In genomic region chr5:181235323-181235688, GRCh38 we compare ENCODE assay signal across 12 cellular contexts. TPM values are rescaled to one million over a fixed set of nuclear protein-coding genes. Genes with fewer than 3 reads are reported as not detected.
DNase-seq lines count a peak whose midpoint lies in the region; TF ChIP-seq lines count a peak whose summit lies in the region.
"Had no signal": no experiment of that assay in that cellular context is flagged by ENCODE, and none has a peak within 500 bp of the region (broad histone marks: within the 10 kb centered on the region; RNA-seq: fewer than 3 reads in every experiment).

No MANE protein-coding gene starts in this region.

- intact Hi-C loops in activated CD4-positive, alpha-beta memory T cell treated with anti-CD3 and anti-CD28 coated beads for 36 hours (cut with micrococcal nuclease) = no loop called here

- H3K27me3 ChIP-seq in BLaER1 (no peaks in the 10 kb centered on the region; the same call in 1 of the 2 replicates), H9 (ENCODE audit: insufficient read depth, low read length) (no peaks in the 10 kb centered on the region)

- H3K4me1 ChIP-seq in BLaER1 = peaks cover 52% of the 10 kb centered on the region
- H3K4me1 ChIP-seq in H9 (ENCODE audit: insufficient read depth, low read length) = no peaks in the 10 kb centered on the region
- H3K4me1 ChIP-seq in mesodermal cell (ENCODE audit: control insufficient read depth, insufficient read depth, low read length, poor library complexity, severe bottlenecking) = no peaks in the 10 kb centered on the region
- H3K4me1 ChIP-seq: prostate gland had no signal

- no peaks in the 10 kb centered on the region for H3K79me1 ChIP-seq in H9 (ENCODE audit: insufficient read depth, low read depth, low read length, poor library complexity, severe bottlenecking)

- no peak overlapping the region for H2AK5ac ChIP-seq in H9 (ENCODE audit: insufficient read length, low read length)

- DNase-seq in H9 (no peak), H4 (ENCODE audit: low spot score) (no peak), COR-L47 (lab: John Stamatoyannopoulos, UW) (no peak), GF-D8 (lab: John Stamatoyannopoulos, UW) (no peak), medulla oblongata (ENCODE audit: extremely low spot score) (no peak)
- DNase-seq in activated CD4-positive, alpha-beta memory T cell treated with anti-CD3 and anti-CD28 coated beads for 36 hours = no peak
- DNase-seq: activated effector memory CD4-positive, alpha-beta T cell treated with anti-CD3 and anti-CD28 coated beads, Interleukin-2, amount 50 U/mL, for 16 hours; NCI-H1930 had no signal

- 100% methylated on average over 1 of the region's 5 CpGs for WGBS in H9 (ENCODE audit: extremely low coverage, insufficient read length, low lambda C conversion rate)
- WGBS in mesodermal cell (ENCODE audit: insufficient coverage in 2 of 2), 2 experiments = 92 to 97% methylated on average over 5 of the region's 5 CpGs

- peaks cover 53 to 90% (median 69%) of the 10 kb centered on the region in 3 experiments for H3K36me3 Mint-ChIP-seq in H9 (ENCODE audit: insufficient read depth in 1 of 3, low read depth in 3 of 3)
- peaks cover 65% of the 10 kb centered on the region for H3K36me3 Mint-ChIP-seq in activated CD4-positive, alpha-beta memory T cell treated with anti-CD3 and anti-CD28 coated beads for 36 hours

- H3K9ac ChIP-seq in BLaER1 (no peak overlapping the region), H9 (ENCODE audit: extremely low read depth, insufficient read length, low read length) (no peak overlapping the region)

- H3K27ac ChIP-seq in BLaER1 (peak overlapping the region; percentile 57), H9 (ENCODE audit: insufficient read length, low read depth, low read length) (peak overlapping the region; percentile 18), mesodermal cell (ENCODE audit: low read depth, low read length, severe bottlenecking) (peak overlapping the region; percentile 66)
- H3K27ac ChIP-seq: prostate gland, thoracic aorta had no signal

- no peak overlapping the region for H3K14ac ChIP-seq in H9 (ENCODE audit: insufficient read depth, low read length)

- H4K91ac ChIP-seq in H9 (ENCODE audit: insufficient read length, low read depth, low read length) = no peak overlapping the region

- peaks cover 97% of the 10 kb centered on the region for H3K36me3 ChIP-seq in BLaER1
- peaks cover 87% of the 10 kb centered on the region for H3K36me3 ChIP-seq in mesodermal cell (ENCODE audit: control insufficient read depth, insufficient read depth, low read length)

- no peaks in the 10 kb centered on the region for H3K79me2 ChIP-seq in H9 (ENCODE audit: insufficient read depth, low read length)

- H3K9me3 ChIP-seq in BLaER1 (no peaks in the 10 kb centered on the region), H9 (ENCODE audit: control insufficient read depth, low read depth, low read length) (no peaks in the 10 kb centered on the region), mesodermal cell (ENCODE audit: control insufficient read depth, low read length) (no peaks in the 10 kb centered on the region)
- H3K9me3 ChIP-seq: prostate gland, thoracic aorta had no signal

- no peak overlapping the region for H2BK5ac ChIP-seq in H9 (ENCODE audit: insufficient read length, low read length)

- H3K56ac ChIP-seq in H9 (ENCODE audit: insufficient read length, low read depth, low read length) = no peak overlapping the region

- CTCF ChIA-PET in activated CD4-positive, alpha-beta memory T cell treated with anti-CD3 and anti-CD28 coated beads for 36 hours (lab: Charles Lee) = interaction anchor here (0.8 to 2.0 kb wide), 2 partner anchors 27 to 51 kb away, joined by 3 to 5 read pairs; no protein-coding TSS in a partner anchor

- no peak overlapping the region for H4K8ac ChIP-seq in H9 (replicated peaks; ENCODE audit: insufficient read length, low read depth, low read length)

- no peak overlapping the region for H3T11ph ChIP-seq in H9 (ENCODE audit: low read length)

- H2BK12ac ChIP-seq in H9 (ENCODE audit: insufficient read length, low read depth, low read length) = no peak overlapping the region

- H3K27me3 Mint-ChIP-seq in H9 (ENCODE audit: low read depth) = no peaks in the 10 kb centered on the region; the same call in 1 of the 2 replicates
- no peaks in the 10 kb centered on the region for H3K27me3 Mint-ChIP-seq in activated CD4-positive, alpha-beta memory T cell treated with anti-CD3 and anti-CD28 coated beads for 36 hours

- H3K9me3 Mint-ChIP-seq in H9 = no peaks in the 10 kb centered on the region
- H3K9me3 Mint-ChIP-seq in activated CD4-positive, alpha-beta memory T cell treated with anti-CD3 and anti-CD28 coated beads for 36 hours = no peaks in the 10 kb centered on the region

- H3K4me2 ChIP-seq in BLaER1 (no peak overlapping the region), H9 (ENCODE audit: insufficient read depth, insufficient read length, low read length) (no peak overlapping the region)

- POLR2A ChIA-PET in activated CD4-positive, alpha-beta memory T cell treated with anti-CD3 and anti-CD28 coated beads for 36 hours (lab: Charles Lee) = interaction anchor here (1.0 to 2.5 kb wide), 7 partner anchors 10 to 51 kb away, joined by 3 to 30 read pairs (median 6); partner anchors contain the start of genes TRIM41 and TRIM52

- H4K5ac ChIP-seq in H9 (ENCODE audit: insufficient read length, low read depth, low read length) = no peak overlapping the region

- no peak overlapping the region for H3K4ac ChIP-seq in H9 (ENCODE audit: low read depth, low read length)

- no peak overlapping the region for H2BK15ac ChIP-seq in H9 (ENCODE audit: low read depth, low read length)

- no peaks in the 10 kb centered on the region for H3K23me2 ChIP-seq in H9 (ENCODE audit: insufficient read length, low read depth, low read length, poor library complexity, severe bottlenecking)

- H3K27ac Mint-ChIP-seq in H9 = peak overlapping the region in 2 of 3 experiments; percentile 30 to 93; a peak in 5 of 7 replicates
- peak overlapping the region; percentile 64 for H3K27ac Mint-ChIP-seq in activated CD4-positive, alpha-beta memory T cell treated with anti-CD3 and anti-CD28 coated beads for 36 hours

- peak overlapping the region in 1 of 2 experiments; percentile 19; a peak in 1 of 5 replicates for H3K4me3 Mint-ChIP-seq in H9
- H3K4me3 Mint-ChIP-seq in activated CD4-positive, alpha-beta memory T cell treated with anti-CD3 and anti-CD28 coated beads for 36 hours = no peak overlapping the region

- no peak overlapping the region for H2AFZ ChIP-seq in H9 (ENCODE audit: low read length)

- H2BK20ac ChIP-seq in H9 (ENCODE audit: low read depth, low read length, poor library complexity, severe bottlenecking) = no peak overlapping the region

- H2BK120ac ChIP-seq in H9 (ENCODE audit: low read depth, low read length, poor library complexity, severe bottlenecking) = no peak overlapping the region

- H3K18ac ChIP-seq in H9 (ENCODE audit: insufficient read length, low read depth, low read length) = no peak overlapping the region

- H3K4me1 Mint-ChIP-seq in H9 = peaks cover 3 to 18% of the 10 kb centered on the region in 2 experiments; a peak in 1 of 4 replicates
- peaks cover 25% of the 10 kb centered on the region for H3K4me1 Mint-ChIP-seq in activated CD4-positive, alpha-beta memory T cell treated with anti-CD3 and anti-CD28 coated beads for 36 hours (ENCODE audit: low read depth)

- no peak for TF ChIP-seq CTCF in H9 (conservative IDR thresholded peaks at IDR 0.05)

- H3K4me3 ChIP-seq in BLaER1 = no peak overlapping the region
- H3K4me3 ChIP-seq in mesodermal cell (ENCODE audit: extremely low read depth, insufficient read depth, low read length, poor library complexity, severe bottlenecking) = no peak overlapping the region
- H3K4me3 ChIP-seq: prostate gland, thoracic aorta had no signal

- H4K20me1 ChIP-seq in BLaER1 (peaks cover 79% of the 10 kb centered on the region), H9 (ENCODE audit: control insufficient read depth, insufficient read depth, insufficient read length) (no peaks in the 10 kb centered on the region)

- H3K23ac ChIP-seq in H9 (ENCODE audit: insufficient read length, low read depth, low read length) = no peak overlapping the region

RNA-seq across cellular contexts. Expression of gene RACK1, which starts 8.4 kb away (rescaled TPM):
- total RNA-seq in H9 (2021) = 2,548 and 2,552 TPM in 2 replicates
- total RNA-seq in activated CD4-positive, alpha-beta memory T cell treated with anti-CD3 and anti-CD28 coated beads for 36 hours = 1,000 to 10,000 TPM; 2,635 to 2,697 TPM
- polyA plus RNA-seq in mesodermal cell (2013, experiment 1 of 2) = 2,439 TPM
- 2,115 TPM for polyA plus RNA-seq in mesodermal cell (2013, experiment 2 of 2)
- 4,964 and 5,175 TPM in 2 replicates for total RNA-seq in H4 (2014; rRNA removed; shearing (Covaris generic))

RNA-seq across cellular contexts. Expression of gene TRIM41, which starts 12.2 kb away (rescaled TPM):
- 33.5 and 34.2 TPM in 2 replicates for total RNA-seq in H9 (2021)
- total RNA-seq in activated CD4-positive, alpha-beta memory T cell treated with anti-CD3 and anti-CD28 coated beads for 36 hours = 10 to 100 TPM; 35.3 to 36.4 TPM
- 16.0 TPM for polyA plus RNA-seq in mesodermal cell (2013, experiment 1 of 2)
- 16.1 TPM for polyA plus RNA-seq in mesodermal cell (2013, experiment 2 of 2)
- total RNA-seq in H4 (2014; rRNA removed; shearing (Covaris generic)) = 10.5 and 12.0 TPM in 2 replicates

RNA-seq across cellular contexts. Expression of gene TRIM52, which starts 25.6 kb away (rescaled TPM):
- total RNA-seq in H9 (2021) = 5.1 and 5.7 TPM in 2 replicates
- total RNA-seq in activated CD4-positive, alpha-beta memory T cell treated with anti-CD3 and anti-CD28 coated beads for 36 hours = 10 to 100 TPM; 10.9 to 11.7 TPM
- polyA plus RNA-seq in mesodermal cell (2013, experiment 1 of 2) = 3.9 TPM
- polyA plus RNA-seq in mesodermal cell (2013, experiment 2 of 2) = 3.8 TPM
- total RNA-seq in H4 (2014; rRNA removed; shearing (Covaris generic)) = 7.6 and 11.5 TPM in 2 replicates

RNA-seq across cellular contexts. Expression of gene TRIM7, which starts 30.3 kb away (rescaled TPM):
- not detected in 2 replicates for total RNA-seq in H9 (2021)
- total RNA-seq in activated CD4-positive, alpha-beta memory T cell treated with anti-CD3 and anti-CD28 coated beads for 36 hours = 1 to 10 TPM; 2.9 to 3.5 TPM
- 0.37 TPM for polyA plus RNA-seq in mesodermal cell (2013, experiment 1 of 2)
- not detected for polyA plus RNA-seq in mesodermal cell (2013, experiment 2 of 2)
- 0.10 and 0.27 TPM in 2 replicates for total RNA-seq in H4 (2014; rRNA removed; shearing (Covaris generic))
